ENCODE assay signal across 14 cellular contexts in genomic region chr17:59375858-59376257, GRCh38. TPM values are rescaled to one million over a fixed set of nuclear protein-coding genes. Genes with fewer than 3 reads are reported as not detected.
DNase-seq lines count a peak whose midpoint lies in the region; ATAC-seq, FAIRE-seq and TF ChIP-seq lines count a peak whose summit lies in the region.
"Had no signal": no experiment of that assay in that cellular context is flagged by ENCODE, and none has a peak within 500 bp of the region (broad histone marks: within the 10 kb centered on the region; RNA-seq: fewer than 3 reads in every experiment).

No MANE protein-coding gene starts in this region.

- H3K4me1 Mint-ChIP-seq in mesothelial cell of epicardium: peaks cover 43% of the 10 kb centered on the region

- H3K36me3 Mint-ChIP-seq in mesothelial cell of epicardium: no peaks in the 10 kb centered on the region

- no peaks in the 10 kb centered on the region for H3K9me3 Mint-ChIP-seq in mesothelial cell of epicardium

- H3K36me3 ChIP-seq in OCI-LY3 (replicated peaks; ENCODE audit: low read depth, low read length) (peaks cover 6% of the 10 kb centered on the region), sigmoid colon (no peaks in the 10 kb centered on the region)
- H3K36me3 ChIP-seq: SJSA1 had no signal

- H3K4me3 ChIP-seq in OCI-LY3 (ENCODE audit: low read length) (peak overlapping the region; percentile 37), sigmoid colon (no peak overlapping the region)
- H3K4me3 ChIP-seq: SJSA1 had no signal

- no peak overlapping the region for H3K4me3 Mint-ChIP-seq in mesothelial cell of epicardium

- H3K27me3 Mint-ChIP-seq in mesothelial cell of epicardium (ENCODE audit: low read depth): no peaks in the 10 kb centered on the region

- peaks cover 11% of the 10 kb centered on the region; the same call in 1 of the 2 replicates for H4K20me1 ChIP-seq in OCI-LY3 (ENCODE audit: insufficient read depth, low read length)

- peak; percentile 64 for ATAC-seq in GM19351 (IDR thresholded peaks at IDR 0.05; ENCODE audit: unreplicated experiment)

- H3K9ac ChIP-seq in OCI-LY3 (ENCODE audit: low read length): peak overlapping the region; percentile 56

- H3K4me1 ChIP-seq in OCI-LY3 (ENCODE audit: low read length): peaks cover 66% of the 10 kb centered on the region
- peaks cover 0 to 98% (median 92%) of the 10 kb centered on the region in 4 donors for H3K4me1 ChIP-seq in sigmoid colon

- intact Hi-C loops in sigmoid colon (cut with DNase I): no loop called here

- TF ChIP-seq EP300 in sigmoid colon (IDR thresholded peaks at IDR 0.05): no peak

- FAIRE-seq in GM12892 (lab: Jason Lieb, UNC): peak; percentile 64
- FAIRE-seq: keratinocyte had no signal

- H3K27ac Mint-ChIP-seq in mesothelial cell of epicardium: no peak overlapping the region

- no peaks in the 10 kb centered on the region for H3K27me3 ChIP-seq in OCI-LY3 (ENCODE audit: low read depth, low read length)
- no peaks in the 10 kb centered on the region for H3K27me3 ChIP-seq in sigmoid colon
- H3K27me3 ChIP-seq: SJSA1 had no signal

- TF ChIP-seq POLR2A in GM12892 (IDR thresholded peaks at IDR 0.05; ENCODE audit: low read depth, low read length): no peak
- TF ChIP-seq POLR2A in sigmoid colon (IDR thresholded peaks at IDR 0.05): no peak

- peak overlapping the region; percentile 68 for H3K4me2 ChIP-seq in OCI-LY3 (ENCODE audit: low read length)

- peaks cover 78% of the 10 kb centered on the region for H3K79me2 ChIP-seq in OCI-LY3 (ENCODE audit: low read length)

- H2AFZ ChIP-seq in OCI-LY3 (ENCODE audit: low read depth, low read length): no peak overlapping the region

- no peaks in the 10 kb centered on the region for H3K9me3 ChIP-seq in OCI-LY3 (ENCODE audit: insufficient read depth, low read length)
- H3K9me3 ChIP-seq in sigmoid colon: no peaks in the 10 kb centered on the region
- H3K9me3 ChIP-seq: SJSA1 had no signal

- no peak for DNase-seq in GM12892 (ENCODE audit: insufficient read length)
- DNase-seq in sigmoid colon: no peak
- no peak for DNase-seq in mesothelial cell of epicardium (ENCODE audit: low spot score in 2 of 2, unreplicated experiment in 2 of 2)
- no peak for DNase-seq in NK-92 treated with Interleukin-12 subunit alpha and Interleukin-12 subunit beta, amount 100 ng/mL, for 24 hours (lab: John Stamatoyannopoulos, UW)
- no peak for DNase-seq in cerebellar cortex (ENCODE audit: low spot score)
- no peak for DNase-seq in NCI-H1930 (lab: John Stamatoyannopoulos, UW)
- DNase-seq: amygdala, DMS 273 treated with DMSO at 0.1 percent for 48 hours, IMR-90 had no signal

- peak overlapping the region; percentile 91 for H3K27ac ChIP-seq in OCI-LY3 (ENCODE audit: low read length)
- H3K27ac ChIP-seq in sigmoid colon: peak overlapping the region; percentile 28 to 95 (median 92)
- H3K27ac ChIP-seq: epithelial cell of prostate, SJSA1 had no signal

- TF ChIP-seq CTCF in OCI-LY3 (IDR thresholded peaks at IDR 0.05; ENCODE audit: low read depth, low read length) (no peak), sigmoid colon (IDR thresholded peaks at IDR 0.05) (no peak), mesothelial cell of epicardium (IDR thresholded peaks at IDR 0.05; ENCODE audit: unreplicated experiment) (no peak)

RNA-seq across cellular contexts. Expression of gene YPEL2, which starts 44.4 kb away (rescaled TPM):
- polyA plus RNA-seq in GM12892 (2012; ENCODE audit: missing spikeins): 2.0 TPM
- total RNA-seq in sigmoid colon (10 to 100 TPM; 25.8 to 35.7 (median 33.5) TPM), mesothelial cell of epicardium (7.5 to 9.9 TPM (median 8.7 TPM) in 3 replicates)
- polyA plus RNA-seq in sigmoid colon: 10 to 100 TPM; 10.2 to 19.2 (median 15.1) TPM
